In the genomic region with DNA sequence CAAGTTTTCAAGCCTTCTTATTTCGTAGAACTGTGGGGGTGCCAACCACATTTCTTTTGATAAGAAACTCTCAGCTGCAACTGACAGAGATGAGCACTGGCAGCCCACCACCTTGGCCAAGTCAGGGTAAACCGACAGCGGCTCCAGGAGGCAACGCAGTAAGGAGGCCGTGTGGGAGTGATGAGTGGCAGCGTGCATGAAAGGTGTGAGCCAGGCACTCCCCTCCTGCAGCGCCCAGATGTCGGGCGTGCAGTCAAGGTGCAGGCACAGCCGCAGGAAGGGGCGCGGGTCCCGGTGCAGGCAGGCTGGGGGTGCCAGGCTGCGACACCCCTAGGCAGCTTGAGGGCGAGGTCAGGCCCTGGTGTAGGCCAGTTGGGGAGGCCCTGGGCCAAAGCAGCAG, we compare ENCODE assay signal across 20 cellular contexts.
"Had no signal": no experiment of that assay in that cellular context is flagged by ENCODE, and none has a peak within 500 bp of the region (broad histone marks: within the 10 kb centered on the region; RNA-seq: fewer than 3 reads in every experiment).

No MANE protein-coding gene starts in this region.

- ATAC-seq: Panc1, PC-3 had no signal

- H3K9me3 ChIP-seq: SK-N-SH had no signal

- H3K27ac ChIP-seq: HL-60, RWPE1 had no signal

- DNase-seq: KBM-7, MV-4-11, NCI-H1048, NCI-H1105, NCI-H1417, NCI-H1436 treated with DMSO at 0.1 percent for 48 hours, NCI-H1694, NCI-H1930, NCI-H2081, NCI-H2107, NCI-H2227 treated with DMSO at 0.1 percent for 48 hours, NCI-H524 treated with DMSO at 0.1 percent for 48 hours, NCI-H69, NCI-H774, PC-3, SHP77, SK-N-SH had no signal
